ENCODE assay signal across 8 cellular contexts in the genomic region with DNA sequence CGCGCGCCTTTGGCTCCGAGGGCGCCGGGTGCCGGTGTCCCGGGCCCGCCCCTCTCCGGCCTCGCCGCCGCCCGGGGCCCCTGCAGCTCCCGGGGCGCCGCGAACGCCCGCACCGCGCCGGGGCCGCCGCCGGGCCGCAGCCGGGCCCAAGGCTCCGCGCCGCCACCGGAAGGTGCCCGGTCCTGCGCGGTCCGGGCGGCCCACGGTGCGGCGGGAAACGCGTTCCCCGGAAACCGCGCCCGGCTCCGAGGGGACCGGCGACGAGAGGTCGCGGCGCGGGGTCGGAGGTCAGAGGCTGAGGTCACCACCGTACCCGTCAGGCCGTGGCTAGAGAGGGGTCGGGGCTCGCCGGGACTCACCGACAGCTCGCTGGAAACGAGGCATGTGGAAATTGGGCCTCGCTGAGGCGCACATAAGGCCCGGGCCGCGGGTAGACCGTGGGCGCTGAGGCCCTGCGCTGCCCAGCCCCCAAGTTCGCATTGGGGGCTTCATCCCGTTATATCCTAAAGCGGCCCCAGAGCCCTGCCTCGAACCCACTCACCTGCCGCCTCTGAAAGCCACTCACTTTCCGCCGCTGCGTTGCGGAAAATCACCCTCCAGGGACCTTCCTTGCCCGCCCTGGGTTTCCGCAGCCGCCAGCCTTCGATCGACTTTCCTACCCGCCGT. TPM values are rescaled to one million over a fixed set of nuclear protein-coding genes. Genes with fewer than 3 reads are reported as not detected.
DNase-seq lines count a peak whose midpoint lies in the region; ATAC-seq lines count a peak whose summit lies in the region.

A gene (minus strand): TSS at position 167 of the 666 bp plus-strand sequence. CDS start 745 bp downstream, outside the sequence.

- DNase-seq in ELR (ENCODE audit: low read depth) (peak; percentile 68), H4 (ENCODE audit: low spot score) (no peak), NCI-H345 treated with DMSO at 0.1 percent for 48 hours (lab: John Stamatoyannopoulos, UW; ENCODE audit: unreplicated experiment) (peak; percentile 29), middle frontal gyrus (ENCODE audit: extremely low spot score, low spot score) (peak; percentile 27)
- DNase-seq in activated CD8-positive, alpha-beta memory T cell treated with anti-CD3 and anti-CD28 coated beads for 48 hours (ENCODE audit: low read depth in 2 of 3, low spot score in 2 of 3), result peak in 2 of 3 experiments; percentile 54 to 66
- DNase-seq in stimulated activated CD8-positive, alpha-beta memory T cell treated with anti-CD3 and anti-CD28 coated beads, Interleukin-2, amount 100 ng/mL, for 1 hour (ENCODE audit: low read depth in 2 of 2), result peak; percentile 47 to 55

- ATAC-seq in GM21717 (IDR thresholded peaks at IDR 0.05; ENCODE audit: unreplicated experiment), result no peak

- in situ Hi-C loops in endometrial microvascular endothelial cells (cut with HindIII; ENCODE audit: inconsistent ontology term, low pct_unique_long_range_greater_than_20kb, low sequenced_read_pairs), result no loop called here

RNA-seq across cellular contexts. Expression of the gene that starts here (rescaled TPM):
- total RNA-seq in H4 (2014; rRNA removed; shearing (Covaris generic)), result 44.9 and 64.5 TPM in 2 replicates
- 70.0 TPM for total RNA-seq in endometrial microvascular endothelial cells (ENCODE audit: inconsistent ontology term)
